Comparison of ENCODE assay signal across 8 cellular contexts in the genomic region with DNA sequence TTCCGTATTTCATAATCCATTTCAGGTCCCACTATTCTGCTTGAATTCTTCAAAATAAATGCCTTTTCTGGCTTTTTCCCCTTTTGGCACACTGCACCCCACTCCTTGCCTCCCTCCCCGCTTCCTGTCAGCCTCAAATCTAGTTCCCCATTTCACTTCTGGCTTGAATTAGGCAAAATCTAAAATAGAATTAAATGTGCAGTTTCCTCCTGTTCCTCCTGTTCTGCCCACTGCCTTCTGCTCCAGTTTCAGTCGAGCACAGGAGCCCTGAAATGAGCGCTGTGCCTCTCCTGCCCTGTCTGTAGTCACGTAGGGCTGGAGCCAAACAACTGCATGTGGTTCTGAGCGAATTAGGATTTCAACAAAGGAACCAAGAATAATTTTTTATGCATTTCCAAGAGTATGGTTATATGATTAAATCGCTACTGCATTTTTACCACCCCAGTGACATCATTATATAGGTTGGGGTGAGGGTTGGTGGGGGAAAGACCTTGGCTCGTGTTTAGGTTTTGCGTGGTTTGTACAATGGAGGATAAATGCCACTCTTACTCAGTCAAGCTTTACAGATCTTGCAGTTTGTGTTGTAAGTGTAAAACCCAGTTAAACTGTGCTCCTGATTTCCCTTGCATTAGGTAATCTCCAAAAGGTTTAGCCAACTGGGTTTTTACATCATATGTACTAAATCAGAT.
DNase-seq lines count a peak whose midpoint lies in the region; ATAC-seq and TF ChIP-seq lines count a peak whose summit lies in the region.

No MANE protein-coding gene starts in this region.

- H3K27me3 ChIP-seq in effector memory CD4-positive, alpha-beta T cell (replicated peaks; ENCODE audit: control insufficient read depth, insufficient read depth, low read length, poor library complexity, severe bottlenecking) = no peaks in the 10 kb centered on the region

- POLR2A ChIA-PET in GM10248 (lab: Yijun Ruan, JAX) = no interaction called here

- peak overlapping the region; percentile 55 for H3K27ac ChIP-seq in effector memory CD4-positive, alpha-beta T cell (ENCODE audit: insufficient read depth, low read length, poor library complexity, severe bottlenecking)

- peaks cover 25% of the 10 kb centered on the region for H3K36me3 ChIP-seq in effector memory CD4-positive, alpha-beta T cell (ENCODE audit: control insufficient read depth, insufficient read depth, low read length)

- TF ChIP-seq CTCF in GM10248 (IDR thresholded peaks at IDR 0.05; ENCODE audit: control extremely low read depth, extremely low read depth, low read depth, missing control alignments) = no peak

- no peaks in the 10 kb centered on the region for H3K9me3 ChIP-seq in effector memory CD4-positive, alpha-beta T cell (ENCODE audit: control insufficient read depth, low read length)

- ATAC-seq in HG02981 (IDR thresholded peaks at IDR 0.05; ENCODE audit: unreplicated experiment) = no peak
- ATAC-seq in GM21381 (IDR thresholded peaks at IDR 0.05; ENCODE audit: unreplicated experiment) = no peak

- peak overlapping the region; percentile 10 for H3K4me3 ChIP-seq in effector memory CD4-positive, alpha-beta T cell (ENCODE audit: insufficient read depth, low read depth, low read length, poor library complexity, severe bottlenecking)

- DNase-seq in GM10248 (ENCODE audit: extremely low spot score) (peak; percentile 11), SKM-1 (lab: John Stamatoyannopoulos, UW; ENCODE audit: unreplicated experiment) (peak; percentile 68), putamen (ENCODE audit: low spot score) (peak; percentile 79), SW480 (ENCODE audit: low spot score) (no peak), NK-92 (lab: John Stamatoyannopoulos, UW; ENCODE audit: unreplicated experiment) (no peak)
- DNase-seq in effector memory CD4-positive, alpha-beta T cell = no peak

- CTCF ChIA-PET in GM10248 (lab: Yijun Ruan, JAX) = interaction anchor here (0.8 to 1.5 kb wide), 3 partner anchors 10 to 257 kb away, joined by 3 to 4 read pairs (median 3); no protein-coding TSS in a partner anchor

- peaks cover 20% of the 10 kb centered on the region for H3K4me1 ChIP-seq in effector memory CD4-positive, alpha-beta T cell (ENCODE audit: control insufficient read depth, insufficient read depth, low read length, poor library complexity, severe bottlenecking)

Comparison
In these comparisons a context has a peak if more than half of its experiments do, and no peak if none do; other contexts are left out.
1. DNase-seq: peak in GM10248 (single experiment), SKM-1 (single experiment) and putamen (single experiment); none in effector memory CD4-positive, alpha-beta T cell (0 of 3), SW480 (single experiment) and NK-92 (single experiment).